Comparison of ENCODE assay signal across 17 cellular contexts in the genomic region with DNA sequence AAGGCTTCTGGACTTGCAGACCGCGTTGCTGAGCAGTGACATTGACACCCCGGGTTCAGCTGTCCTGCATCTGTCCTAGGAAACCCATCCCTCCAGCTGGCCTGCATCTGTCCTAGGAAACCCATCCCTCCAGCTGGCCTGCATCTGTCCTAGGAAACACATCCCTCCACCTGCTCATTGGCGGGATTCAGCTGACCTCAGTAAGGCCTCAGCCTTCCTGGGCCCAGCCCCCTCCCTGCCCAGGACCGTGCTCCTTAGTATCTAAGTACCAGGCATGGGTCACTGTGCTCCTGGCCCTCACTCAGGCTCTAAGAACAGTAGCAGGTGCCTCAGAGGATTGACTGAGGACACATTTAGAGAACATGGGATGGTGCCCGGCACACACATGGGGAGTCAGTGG. TPM values are rescaled to one million over a fixed set of nuclear protein-coding genes. Genes with fewer than 3 reads are reported as not detected.
DNase-seq lines count a peak whose midpoint lies in the region; ATAC-seq and TF ChIP-seq lines count a peak whose summit lies in the region.
"Had no signal": no experiment of that assay in that cellular context is flagged by ENCODE, and none has a peak within 500 bp of the region (broad histone marks: within the 10 kb centered on the region; RNA-seq: fewer than 3 reads in every experiment).

No MANE protein-coding gene starts in this region.

- H3K9me3 ChIP-seq in right cardiac atrium (ENCODE audit: control insufficient read depth, low read length) (no peaks in the 10 kb centered on the region), spleen (peaks cover 0 to 32% (median 22%) of the 10 kb centered on the region in 8 donors)

- DNase-seq in H7 (peak; percentile 18), astrocyte of the spinal cord (ENCODE audit: low read depth, low spot score) (peak; percentile 61), right cardiac atrium (no peak), spleen (peak; percentile 41), DMS114 treated with DMSO at 0.1 percent for 48 hours (lab: John Stamatoyannopoulos, UW; ENCODE audit: unreplicated experiment) (no peak), activated gamma-delta T cell treated with Interleukin-2 at 50 U/mL for 16 hours (no peak)
- DNase-seq: CD8-positive, alpha-beta T cell; GDM1; midbrain; NCI-H1436; NCI-H446 treated with DMSO at 0.1 percent for 48 hours; tibial artery had no signal

- intact Hi-C loops in right cardiac atrium (cut with DNase I), result no loop called here
- intact Hi-C loops in spleen (cut with DNase I; ENCODE audit: low total_unique reads), result no loop called here

- WGBS in right cardiac atrium, result 68% methylated on average over 6 of the region's 6 CpGs
- WGBS in spleen, 5 donors, result 76 to 88% (median 85%) methylated on average over 6 of the region's 6 CpGs

- H3K27me3 ChIP-seq in H7 (ENCODE audit: control insufficient read depth, insufficient read depth, low read length), result peaks cover 39% of the 10 kb centered on the region
- no peaks in the 10 kb centered on the region for H3K27me3 ChIP-seq in right cardiac atrium (ENCODE audit: control insufficient read depth, insufficient read depth)
- H3K27me3 ChIP-seq in spleen (replicated peaks in 1 of 7), result peaks cover 3 to 90% (median 36%) of the 10 kb centered on the region in 7 donors

- in situ Hi-C loops in astrocyte of the spinal cord (cut with HindIII; ENCODE audit: low sequenced_read_pairs), result no loop called here

- H3K4me3 ChIP-seq in H7 (ENCODE audit: insufficient read depth, low read depth, low read length) (no peak overlapping the region), astrocyte of the spinal cord (ENCODE audit: low read depth, low read length) (peak overlapping the region; percentile 83), right cardiac atrium (ENCODE audit: low read length) (peak overlapping the region; percentile 34), spleen (no peak overlapping the region)
- H3K4me3 ChIP-seq: tibial artery had no signal

- H3K27ac ChIP-seq in right cardiac atrium (ENCODE audit: low read length) (peak overlapping the region; percentile 72), spleen (no peak overlapping the region)
- H3K27ac ChIP-seq: parathyroid adenoma, tibial artery had no signal

- TF ChIP-seq CTCF in astrocyte of the spinal cord (IDR thresholded peaks at IDR 0.05; ENCODE audit: low read depth, low read length) (no peak), spleen (IDR thresholded peaks at IDR 0.05 in 8 of 11, conservative IDR thresholded peaks at IDR 0.05 in 3 of 11) (no peak)

- ATAC-seq in right cardiac atrium (peak in 1 of 2 donors; percentile 20), GM21381 (IDR thresholded peaks at IDR 0.05; ENCODE audit: unreplicated experiment) (no peak), HG02623 (IDR thresholded peaks at IDR 0.05; ENCODE audit: unreplicated experiment) (no peak)
- ATAC-seq: CD8-positive, alpha-beta T cell had no signal

- TF ChIP-seq POLR2A in spleen (IDR thresholded peaks at IDR 0.05), result no peak

- H3K36me3 ChIP-seq in H7 (replicated peaks; ENCODE audit: control insufficient read depth, insufficient read depth, low read length) (no peaks in the 10 kb centered on the region), spleen (no peaks in the 10 kb centered on the region)

- H3K4me1 ChIP-seq in right cardiac atrium (ENCODE audit: control insufficient read depth, insufficient read depth, low read length) (no peaks in the 10 kb centered on the region), spleen (peaks cover 0 to 17% (median 12%) of the 10 kb centered on the region in 6 donors)

RNA-seq across cellular contexts. Expression of a gene that starts 1.2 kb away (rescaled TPM):
- 1.1 and 6.1 TPM in 2 replicates for total RNA-seq in H7 (2014; rRNA removed; shearing (Covaris generic))
- total RNA-seq in right cardiac atrium (100 to 1,000 TPM in 3 of 4 donors, 10 to 100 TPM in 1; 57.8 to 189 (median 143) TPM), spleen (1 to 10 TPM in 1 of 7 donors, under 1 TPM in 3, not detected in 3; 0.29 to 1.4 (median 0.52) TPM)
- polyA plus RNA-seq in right cardiac atrium (138 TPM), spleen (1 to 10 TPM in 1 of 3 donors, under 1 TPM in 2; 0.09 to 1.4 (median 0.26) TPM)
- total RNA-seq: activated T-helper 1 cell treated with anti-CD3 and anti-CD28 coated beads, Interleukin-12 subunit alpha, Interleukin-12 subunit beta, Interleukin-2, Interleukin-4 antibody, amounts not matched to agents 30 ng/mL and 10 ng/mL and 1 ng/mL, durations not matched to agents 14 hours and 24 hours and 36 hours; CD8-positive, alpha-beta T cell; dermis microvascular lymphatic vessel endothelial cell had no signal

Comparison
In these comparisons a context has a peak if more than half of its experiments do, and no peak if none do; other contexts are left out.
1. DNase-seq: peak in H7 (single experiment), astrocyte of the spinal cord (single experiment) and spleen (single experiment); none in right cardiac atrium (0 of 3), DMS114 treated with DMSO at 0.1 percent for 48 hours (single experiment) and activated gamma-delta T cell treated with Interleukin-2 at 50 U/mL for 16 hours (single experiment).
2. H3K4me3 ChIP-seq: peak in astrocyte of the spinal cord (single experiment) and right cardiac atrium (single experiment); none in H7 (single experiment) and spleen (0 of 8).